ENCODE assay signal across 8 cellular contexts in genomic region chr7:44726250-44726649, GRCh38. TPM values are rescaled to one million over a fixed set of nuclear protein-coding genes. Genes with fewer than 3 reads are reported as not detected.
DNase-seq lines count a peak whose midpoint lies in the region; ATAC-seq, FAIRE-seq and TF ChIP-seq lines count a peak whose summit lies in the region.
"Not testable (repeated sequence)": the region's sequence is repeated elsewhere in the genome, so short reads cannot be mapped to it uniquely, and the experiment has no call there.

No MANE protein-coding gene starts in this region.

- H2BK20ac ChIP-seq in IMR-90 (ENCODE audit: low read depth, low read length), result not testable (repeated sequence)

- H3K4me1 Mint-ChIP-seq in GM23338, result not testable (repeated sequence)

- H3K18ac ChIP-seq in IMR-90 (ENCODE audit: low read depth, low read length), result not testable (repeated sequence)

- not testable (repeated sequence) for H3K14ac ChIP-seq in IMR-90 (replicated peaks; ENCODE audit: low read depth, low read length)

- H4K8ac ChIP-seq in IMR-90 (ENCODE audit: low read depth in 2 of 2, low read length in 2 of 2), result not testable (repeated sequence)

- intact Hi-C loops in IMR-90 (cut with micrococcal nuclease); K562 (cut with micrococcal nuclease): not testable (repeated sequence)
- intact Hi-C loops in endothelial cell of umbilical vein (cut with micrococcal nuclease), result loop anchor here (2.0 kb wide), 1 partner anchor 71 kb away; the partner anchor contains the start of gene PPIA

- not testable (repeated sequence) for DNase-seq in A549 (ENCODE audit: low read depth in 1 of 2, low spot score in 1 of 2); GM23338 (ENCODE audit: low spot score); IMR-90; endothelial cell of umbilical vein (ENCODE audit: low read depth, low spot score); osteoblast (ENCODE audit: insufficient read length, low spot score, missing footprints)
- peak; percentile 7 for DNase-seq in NCI-H748 (lab: John Stamatoyannopoulos, UW; ENCODE audit: unreplicated experiment)
- peak; percentile 30 for DNase-seq in SK-N-DZ (ENCODE audit: low spot score)
- DNase-seq in K562 (ENCODE audit: extremely low read depth in 1 of 4, low spot score in 3 of 4), result peak in 2 of 4 experiments; percentile 9 to 29

- not testable (repeated sequence) for H2BK120ac ChIP-seq in IMR-90 (ENCODE audit: low read depth, low read length)

- not testable (repeated sequence) for H3F3A ChIP-seq in GM23338 (replicated peaks; ENCODE audit: low read depth)

- H3K4me2 ChIP-seq in A549; GM23338; IMR-90 (ENCODE audit: low read depth, low read length); K562 (ENCODE audit: insufficient read depth, low read length); endothelial cell of umbilical vein (ENCODE audit: insufficient read depth, low read length); osteoblast (ENCODE audit: insufficient read depth, low read length): not testable (repeated sequence)

- not testable (repeated sequence) for H3K27me3 Mint-ChIP-seq in GM23338 (ENCODE audit: insufficient read depth, low read depth, poor library complexity)

- not testable (repeated sequence) for TF ChIP-seq RAD21 in A549 (conservative IDR thresholded peaks at IDR 0.05 in 1 of 2, IDR thresholded peaks at IDR 0.05 in 1 of 2); IMR-90 (IDR thresholded peaks at IDR 0.05; ENCODE audit: low read length); K562 (CRISPR knock-in tag; conservative IDR thresholded peaks at IDR 0.05 in 1 of 2, IDR thresholded peaks at IDR 0.05 in 1 of 2)

- not testable (repeated sequence) for H2AK9ac ChIP-seq in IMR-90 (replicated peaks; ENCODE audit: low read depth, low read length, poor library complexity)

- H3K4me3 ChIP-seq in A549; GM23338; IMR-90 (ENCODE audit: insufficient read depth, low read depth, low read length); K562; endothelial cell of umbilical vein (replicated peaks in 1 of 3; ENCODE audit: insufficient read depth in 1 of 3, low read depth in 1 of 3, low read length in 3 of 3); osteoblast (ENCODE audit: insufficient read depth, low read length): not testable (repeated sequence)

- H3K4me3 Mint-ChIP-seq in GM23338, result not testable (repeated sequence)

- WGBS in A549 (ENCODE audit: missing lambda C conversion rate), result 71% methylated on average over 7 of the region's 7 CpGs
- 89% methylated on average over 3 of the region's 7 CpGs; no CpG with 5 or more reads in 1 of the 2 experiments for WGBS in IMR-90 (ENCODE audit: extremely low coverage in 2 of 2, insufficient read length in 1 of 2), 2 experiments
- 62% methylated on average over 7 of the region's 7 CpGs for WGBS in K562 (ENCODE audit: insufficient coverage, low coverage, missing lambda C conversion rate)

- not testable (repeated sequence) for H3K4ac ChIP-seq in IMR-90 (ENCODE audit: low read depth, low read length)

- not testable (repeated sequence) for H4K20me1 ChIP-seq in GM23338 (replicated peaks; ENCODE audit: insufficient read depth); IMR-90 (ENCODE audit: insufficient read depth, low read length); K562 (replicated peaks; ENCODE audit: control insufficient read depth, insufficient read depth, low read length); endothelial cell of umbilical vein (replicated peaks; ENCODE audit: control insufficient read depth, extremely low read depth, insufficient read depth, low read length); osteoblast (ENCODE audit: insufficient read depth, low read length)

- in situ Hi-C loops in IMR-90 (cut with MboI; ENCODE audit: low sequenced_read_pairs); K562 (cut with MboI): not testable (repeated sequence)

- H3K9me1 ChIP-seq in IMR-90 (ENCODE audit: insufficient read depth, low read length); K562 (ENCODE audit: control insufficient read depth, insufficient read depth, low read length); endothelial cell of umbilical vein (replicated peaks; ENCODE audit: control insufficient read depth, extremely low read depth, insufficient read depth, low read length): not testable (repeated sequence)

- H4K91ac ChIP-seq in IMR-90 (ENCODE audit: insufficient read depth, low read depth, low read length), result not testable (repeated sequence)

- BruUV-seq in IMR-90 (replicated peaks; lab: Mats Ljungman, UMichigan); K562 (replicated peaks; lab: Mats Ljungman, UMichigan); endothelial cell of umbilical vein (replicated peaks; lab: Mats Ljungman, UMichigan): not testable (repeated sequence)

- TF ChIP-seq CTCF in A549 (IDR thresholded peaks at IDR 0.05); GM23338 (conservative IDR thresholded peaks at IDR 0.05; ENCODE audit: low read depth in 2 of 2); IMR-90 (conservative IDR thresholded peaks at IDR 0.05; ENCODE audit: low read depth, low read length); K562 (IDR thresholded peaks at IDR 0.05 in 2 of 3, conservative IDR thresholded peaks at IDR 0.05 in 1 of 3; ENCODE audit: insufficient read depth in 2 of 3, low read depth in 1 of 3, low read length in 3 of 3); endothelial cell of umbilical vein (IDR thresholded peaks at IDR 0.05; ENCODE audit: extremely low read depth in 1 of 2, insufficient read depth in 1 of 2, low read depth in 1 of 2, low read length in 2 of 2); osteoblast (IDR thresholded peaks at IDR 0.05; ENCODE audit: extremely low read depth, low read depth, low read length): not testable (repeated sequence)

- H4K5ac ChIP-seq in IMR-90 (ENCODE audit: low read depth, low read length), result peak overlapping the region; percentile 35; the same call in 1 of the 2 replicates

- dilution Hi-C loops in IMR-90 (cut with HindIII; ENCODE audit: low sequenced_read_pairs, unreplicated experiment); endothelial cell of umbilical vein (cut with MboI; ENCODE audit: extremely low pct_ligation_motif_present, low sequenced_read_pairs): not testable (repeated sequence)

- not testable (repeated sequence) for TF ChIP-seq POLR2A in A549 (IDR thresholded peaks at IDR 0.05; ENCODE audit: low read length); IMR-90 (IDR thresholded peaks at IDR 0.05; ENCODE audit: low read depth, low read length); K562 (conservative IDR thresholded peaks at IDR 0.05); endothelial cell of umbilical vein (IDR thresholded peaks at IDR 0.05; ENCODE audit: low read depth, low read length)

- H2AK5ac ChIP-seq in IMR-90 (ENCODE audit: low read depth, low read length), result 0 out of 2 replicates have a peak overlapping the region, but pooled peaks have one; percentile 21

- not testable (repeated sequence) for H3K27me3 ChIP-seq in GM23338 (ENCODE audit: insufficient read depth); IMR-90 (ENCODE audit: control insufficient read depth, insufficient read depth, low read length); K562 (ENCODE audit: control insufficient read depth in 2 of 2, insufficient read depth in 2 of 2, low read length in 2 of 2); endothelial cell of umbilical vein (ENCODE audit: control insufficient read depth in 2 of 2, insufficient read depth in 2 of 2, low read length in 2 of 2); osteoblast (ENCODE audit: insufficient read depth, low read length)

- FAIRE-seq in A549 (lab: Jason Lieb, UNC); K562 (lab: Jason Lieb, UNC); endothelial cell of umbilical vein (lab: Jason Lieb, UNC): not testable (repeated sequence)

- H3K56ac ChIP-seq in IMR-90 (ENCODE audit: extremely low read depth, insufficient read depth, low read length), result not testable (repeated sequence)

- not testable (repeated sequence) for H3K4me1 ChIP-seq in A549; GM23338 (ENCODE audit: insufficient read depth); IMR-90 (ENCODE audit: control insufficient read depth, insufficient read depth, low read length)
- peaks cover 0 to 15% of the 10 kb centered on the region in 2 experiments; a peak in 4 of 5 replicates for H3K4me1 ChIP-seq in K562 (replicated peaks in 1 of 2; ENCODE audit: control insufficient read depth in 2 of 2, insufficient read depth in 2 of 2, low read length in 2 of 2)
- peaks cover 16% of the 10 kb centered on the region for H3K4me1 ChIP-seq in endothelial cell of umbilical vein (ENCODE audit: control insufficient read depth, extremely low read depth, insufficient read depth, low read length)
- peaks cover 15% of the 10 kb centered on the region for H3K4me1 ChIP-seq in osteoblast (ENCODE audit: insufficient read depth, low read length)

- POLR2A ChIA-PET in A549 (lab: Yijun Ruan, JAX); IMR-90 (lab: Charles Lee; ENCODE audit: unreplicated experiment); endothelial cell of umbilical vein (lab: Charles Lee): not testable (repeated sequence)
- POLR2A ChIA-PET in K562 (lab: Yijun Ruan, JAX), result interaction anchor here (0.6 kb wide), 2 partner anchors 68 to 917 kb away, joined by 3 read pairs; no protein-coding TSS in a partner anchor

- not testable (repeated sequence) for H3K27ac ChIP-seq in A549; GM23338 (ENCODE audit: low read depth); IMR-90 (ENCODE audit: insufficient read depth, low read length); K562 (ENCODE audit: extremely low read depth, low read depth, low read length); endothelial cell of umbilical vein (ENCODE audit: insufficient read depth, low read depth, low read length)
- H3K27ac ChIP-seq in osteoblast (ENCODE audit: low read depth, low read length), result peak overlapping the region; percentile 91

- not testable (repeated sequence) for H3K9me3 ChIP-seq in A549; IMR-90 (ENCODE audit: control insufficient read depth, insufficient read depth, low read length); K562 (replicated peaks; ENCODE audit: control insufficient read depth, insufficient read depth, low read depth, low read length); endothelial cell of umbilical vein (replicated peaks; ENCODE audit: control insufficient read depth, insufficient read depth, low read length); osteoblast (ENCODE audit: low read depth, low read length)

- H3K27ac Mint-ChIP-seq in GM23338, result not testable (repeated sequence)

- H3K36me3 Mint-ChIP-seq in GM23338 (ENCODE audit: low read depth), result not testable (repeated sequence)

- not testable (repeated sequence) for H2BK15ac ChIP-seq in IMR-90 (ENCODE audit: low read depth, low read length)

- H3K9ac ChIP-seq in IMR-90 (ENCODE audit: low read depth, low read length); K562 (ENCODE audit: insufficient read depth in 1 of 2, low read depth in 2 of 2, low read length in 2 of 2); endothelial cell of umbilical vein (replicated peaks; ENCODE audit: extremely low read depth, insufficient read depth, low read length): not testable (repeated sequence)

- H3K23ac ChIP-seq in IMR-90 (ENCODE audit: low read depth, low read length), result not testable (repeated sequence)

- not testable (repeated sequence) for H2BK5ac ChIP-seq in IMR-90 (ENCODE audit: low read depth, low read length, poor library complexity, severe bottlenecking)

- peak overlapping the region; percentile 86; the same call in 1 of the 2 replicates for H2AFZ ChIP-seq in GM23338
- not testable (repeated sequence) for H2AFZ ChIP-seq in IMR-90 (replicated peaks; ENCODE audit: low read length, poor library complexity); osteoblast (ENCODE audit: low read length)
- H2AFZ ChIP-seq in K562 (ENCODE audit: low read depth, low read length), result peak overlapping the region; percentile 71
- H2AFZ ChIP-seq in endothelial cell of umbilical vein (ENCODE audit: low read depth, low read length), result peak overlapping the region; percentile 27

- not testable (repeated sequence) for H3K9me3 Mint-ChIP-seq in GM23338

- H3K79me2 ChIP-seq in GM23338 (replicated peaks; ENCODE audit: insufficient read depth); K562 (ENCODE audit: control insufficient read depth, insufficient read depth, low read length); endothelial cell of umbilical vein (ENCODE audit: control insufficient read depth, insufficient read depth, low read length); osteoblast (ENCODE audit: insufficient read depth, low read length): not testable (repeated sequence)

- H3K36me3 ChIP-seq in GM23338 (ENCODE audit: insufficient read depth); IMR-90 (ENCODE audit: control insufficient read depth, insufficient read depth, low read length); K562 (ENCODE audit: control insufficient read depth, insufficient read depth, low read length); endothelial cell of umbilical vein (ENCODE audit: control insufficient read depth in 2 of 2, extremely low read depth in 1 of 2, insufficient read depth in 2 of 2, low read length in 2 of 2); osteoblast (ENCODE audit: insufficient read depth, low read length): not testable (repeated sequence)

- not testable (repeated sequence) for H3K9me2 ChIP-seq in GM23338 (ENCODE audit: insufficient read depth)

- CTCF ChIA-PET in A549 (lab: Yijun Ruan, JAX); IMR-90 (lab: Yijun Ruan, JAX); K562 (lab: Yijun Ruan, JAX; ENCODE audit: low intra/inter-chr PET ratio); endothelial cell of umbilical vein (lab: Charles Lee): not testable (repeated sequence)

- TF ChIP-seq EP300 in A549 (IDR thresholded peaks at IDR 0.05); K562 (IDR thresholded peaks at IDR 0.05; ENCODE audit: low read length): not testable (repeated sequence)

- not testable (repeated sequence) for H3K79me1 ChIP-seq in IMR-90 (ENCODE audit: low read depth in 1 of 2, low read length in 2 of 2)

- not testable (repeated sequence) for ATAC-seq in A549; GM23338; IMR-90 (ENCODE audit: low read depth)
- ATAC-seq in K562, result peak; percentile 53

RNA-seq across cellular contexts. Expression of gene ZMIZ2, which starts 22.4 kb away (rescaled TPM):
- 4.3 and 6.9 TPM in 2 replicates for polyA plus RNA-seq in A549 (2011; rRNA removed)
- polyA plus RNA-seq in A549 (2012; cell fraction: cytosol; rRNA removed), result 8.1 and 11.7 TPM in 2 replicates
- polyA plus RNA-seq in A549 (2012; cell fraction: nucleus; rRNA removed), result 68.0 and 69.2 TPM in 2 replicates
- polyA plus RNA-seq in A549 (2017; fragmentation: RNase III; extraction: RNeasy Plus Mini Kit Qiagen cat#74134 plus additional on column Dnase treatment), result 21.7 to 24.5 TPM (median 23.9 TPM) in 3 replicates
- 12.2 and 15.3 TPM in 2 replicates for polyA minus RNA-seq in A549 (2011; rRNA and poly(A)+ RNA removed)
- 30.4 and 46.1 TPM in 2 replicates for total RNA-seq in GM23338 (2014; rRNA removed; shearing (Covaris generic))
- 15.2 and 15.5 TPM in 2 replicates for polyA plus RNA-seq in GM23338 (2016; fragmentation: Nextera tagmentation; extraction: Ambion mirVana)
- 2.8 and 3.0 TPM in 2 replicates for total RNA-seq in IMR-90 (2012; rRNA removed)
- polyA plus RNA-seq in IMR-90 (2012; rRNA removed), result 22.9 and 24.0 TPM in 2 replicates
- polyA plus RNA-seq in IMR-90 (2012; cell fraction: cytosol; rRNA removed), result 6.2 and 11.7 TPM in 2 replicates
- 98.7 and 169 TPM in 2 replicates for polyA plus RNA-seq in IMR-90 (2012; cell fraction: nucleus; rRNA removed; ENCODE audit: low replicate concordance)
- polyA plus RNA-seq in SK-N-DZ (2014; cell fraction: cytosol; rRNA removed), result 6.3 and 10.1 TPM in 2 replicates
- polyA plus RNA-seq in SK-N-DZ (2014; cell fraction: nucleus; rRNA removed), result 50.3 and 58.3 TPM in 2 replicates
- 88.7 and 221 TPM in 2 replicates for total RNA-seq in K562 (2011; cell fraction: chromatin; rRNA removed; ENCODE audit: low replicate concordance)
- 115 and 124 TPM in 2 replicates for total RNA-seq in K562 (2011; cell fraction: nucleolus; rRNA removed)
- total RNA-seq in K562 (2011; cell fraction: nucleoplasm; rRNA removed), result 100 and 113 TPM in 2 replicates
- total RNA-seq in K562 (2014; rRNA removed), result 4.5 and 8.0 TPM in 2 replicates
- 2.6 and 4.3 TPM in 2 replicates for total RNA-seq in K562 (2014; rRNA removed; fragmentation: Illumina TruSeq; extraction: Trizol)
- 4.9 and 5.9 TPM in 2 replicates for total RNA-seq in K562 (2015; rRNA removed; fragmentation: Illumina TruSeq; extraction: Trizol)
- total RNA-seq in K562 (2021), result 34.7 and 40.3 TPM in 2 replicates
- polyA plus RNA-seq in K562 (2011; rRNA removed), result 5.2 and 12.7 TPM in 2 replicates
- 3.5 and 5.4 TPM in 2 replicates for polyA plus RNA-seq in K562 (2011; cell fraction: cytosol; rRNA removed)
- 93.5 and 148 TPM in 2 replicates for polyA plus RNA-seq in K562 (2011; cell fraction: nucleus; rRNA removed)
- polyA plus RNA-seq in K562 (2012), result 39.3 and 55.6 TPM in 2 replicates
- 15.5 and 22.3 TPM in 2 replicates for polyA plus RNA-seq in K562 (2014; fragmentation: Illumina TruSeq; extraction: Trizol)
- polyA plus RNA-seq in K562 (2014; fragmentation: Nextera tagmentation; extraction: Ambion mirVana), result under 1 TPM; 0.13 to 0.18 TPM
- polyA plus RNA-seq in K562 (2014; rRNA removed), result 19.1 and 20.0 TPM in 2 replicates
- polyA minus RNA-seq in K562 (2011; rRNA and poly(A)+ RNA removed), result 7.6 and 8.2 TPM in 2 replicates
- 9.3 and 11.0 TPM in 2 replicates for polyA minus RNA-seq in K562 (2011; cell fraction: cytosol; rRNA and poly(A)+ RNA removed)
- 36.5 and 37.0 TPM in 2 replicates for polyA minus RNA-seq in K562 (2011; cell fraction: nucleus; rRNA and poly(A)+ RNA removed)
- 87.5 and 88.6 TPM in 2 replicates for total RNA-seq in endothelial cell of umbilical vein
- 30.6 and 37.6 TPM in 2 replicates for polyA plus RNA-seq in endothelial cell of umbilical vein
- polyA plus RNA-seq in endothelial cell of umbilical vein (2011; cell fraction: cytosol; rRNA removed), result 11.5 and 13.4 TPM in 2 replicates
- 135 and 170 TPM in 2 replicates for polyA plus RNA-seq in endothelial cell of umbilical vein (2011; cell fraction: nucleus; rRNA removed)
- 40.0 and 70.2 TPM in 2 replicates for polyA plus RNA-seq in endothelial cell of umbilical vein (2012)
- polyA minus RNA-seq in endothelial cell of umbilical vein, result 29.5 and 32.5 TPM in 2 replicates
- 11.8 TPM for polyA minus RNA-seq in endothelial cell of umbilical vein (2011; cell fraction: cytosol; rRNA and poly(A)+ RNA removed)
- polyA minus RNA-seq in endothelial cell of umbilical vein (2011; cell fraction: nucleus; rRNA and poly(A)+ RNA removed), result 62.5 and 77.2 TPM in 2 replicates
- total RNA-seq in osteoblast, result 18.8 and 19.4 TPM in 2 replicates
